ENCODE assay signal across 11 cellular contexts in the genomic region with DNA sequence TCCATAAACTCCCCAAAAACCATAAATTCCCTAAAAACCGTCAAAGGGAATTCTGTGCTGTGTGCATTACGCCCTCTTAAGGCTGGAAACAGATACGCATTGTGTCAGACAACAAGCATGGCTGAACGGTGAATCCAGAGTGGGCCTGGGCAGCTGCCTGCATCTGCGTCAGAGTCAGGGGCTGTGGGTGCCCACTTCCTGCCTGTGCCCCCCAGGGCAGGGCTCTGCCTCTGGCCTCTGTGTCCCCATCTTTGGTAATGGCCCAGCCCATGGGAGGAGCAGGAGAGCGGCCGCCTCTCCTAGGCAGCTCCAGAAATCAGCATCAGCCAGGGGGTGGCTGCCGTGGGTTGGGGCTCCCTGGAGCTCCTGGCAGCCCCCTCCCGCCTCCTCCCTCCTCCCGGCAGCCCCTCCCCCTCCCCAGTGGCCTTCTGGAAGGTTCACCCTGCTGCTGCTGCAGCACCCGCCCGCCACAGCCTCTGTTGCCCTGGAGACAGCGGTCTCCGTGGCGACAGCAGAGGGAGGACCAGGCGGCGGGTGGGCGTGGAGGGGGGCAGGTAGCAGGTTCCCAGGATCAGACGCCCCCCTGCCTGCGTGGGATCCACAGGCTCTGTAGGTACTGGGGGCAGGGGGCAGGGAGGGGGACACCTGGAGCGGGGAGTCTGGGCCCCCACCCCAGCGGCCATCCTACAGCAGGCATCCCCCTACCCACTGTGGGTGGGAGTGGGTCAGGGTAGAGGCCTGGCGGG. TPM values are rescaled to one million over a fixed set of nuclear protein-coding genes. Genes with fewer than 3 reads are reported as not detected.
DNase-seq lines count a peak whose midpoint lies in the region; ATAC-seq and TF ChIP-seq lines count a peak whose summit lies in the region.
"Had no signal": no experiment of that assay in that cellular context is flagged by ENCODE, and none has a peak within 500 bp of the region (broad histone marks: within the 10 kb centered on the region; RNA-seq: fewer than 3 reads in every experiment).

No MANE protein-coding gene starts in this region.

- intact Hi-C loops in OCI-LY7 (cut with micrococcal nuclease; ENCODE audit: unreplicated experiment), result loop anchor here (5.0 kb wide), 1 partner anchor 227 kb away; no protein-coding TSS in a partner anchor
- intact Hi-C loops in activated CD8-positive, alpha-beta T cell treated with anti-CD3 and anti-CD28 coated beads for 36 hours (cut with micrococcal nuclease), result no loop called here

- H3K27me3 Mint-ChIP-seq in activated CD8-positive, alpha-beta T cell treated with anti-CD3 and anti-CD28 coated beads for 36 hours, result peaks cover 21% of the 10 kb centered on the region

- DNase-seq in NCI-H345 (lab: John Stamatoyannopoulos, UW) (peak; percentile 9), NCI-H345 treated with DMSO at 0.1 percent for 48 hours (lab: John Stamatoyannopoulos, UW; ENCODE audit: unreplicated experiment) (no peak), OCI-LY7 (ENCODE audit: low spot score) (peak; percentile 15), epithelial cell of proximal tubule (ENCODE audit: low read depth) (no peak), superior temporal gyrus (ENCODE audit: extremely low spot score) (peak; percentile 67), NCI-H1092 (lab: John Stamatoyannopoulos, UW) (no peak), GM19238 (ENCODE audit: insufficient read length, low spot score) (no peak)
- DNase-seq in activated CD8-positive, alpha-beta T cell treated with anti-CD3 and anti-CD28 coated beads for 36 hours, result no peak

- no peaks in the 10 kb centered on the region for H3K79me2 ChIP-seq in OCI-LY7 (ENCODE audit: insufficient read depth, low read depth, low read length)

- no TSS peak for BruUV-seq in OCI-LY7 (replicated peaks; lab: Mats Ljungman, UMichigan)

- H3K27ac ChIP-seq in OCI-LY7 (ENCODE audit: low read depth, low read length, poor library complexity, severe bottlenecking), result no peak overlapping the region
- H3K27ac ChIP-seq: coronary artery had no signal

- no peaks in the 10 kb centered on the region for H3K4me1 ChIP-seq in OCI-LY7 (ENCODE audit: insufficient read depth, low read length, poor library complexity, severe bottlenecking)

- H3K4me3 ChIP-seq in OCI-LY7 (ENCODE audit: low read depth, low read length, poor library complexity, severe bottlenecking) (no peak overlapping the region), epithelial cell of proximal tubule (ENCODE audit: low read depth, low read length) (no peak overlapping the region)
- H3K4me3 ChIP-seq: coronary artery, mucosa of descending colon had no signal

- POLR2A ChIA-PET in OCI-LY7 (lab: Charles Lee), result no interaction called here
- POLR2A ChIA-PET in activated CD8-positive, alpha-beta T cell treated with anti-CD3 and anti-CD28 coated beads for 36 hours (lab: Charles Lee), result no interaction called here

- no peak overlapping the region for H3K4me3 Mint-ChIP-seq in activated CD8-positive, alpha-beta T cell treated with anti-CD3 and anti-CD28 coated beads for 36 hours
- H3K4me3 Mint-ChIP-seq: IgD-negative memory B cell had no signal

- no peaks in the 10 kb centered on the region for H3K36me3 ChIP-seq in OCI-LY7 (ENCODE audit: insufficient read depth, low read length)

- CTCF ChIA-PET in OCI-LY7 (lab: Charles Lee; ENCODE audit: unreplicated experiment), result no interaction called here
- CTCF ChIA-PET in activated CD8-positive, alpha-beta T cell treated with anti-CD3 and anti-CD28 coated beads for 36 hours (lab: Charles Lee), result no interaction called here

- no peaks in the 10 kb centered on the region for H3K36me3 Mint-ChIP-seq in activated CD8-positive, alpha-beta T cell treated with anti-CD3 and anti-CD28 coated beads for 36 hours (ENCODE audit: low read depth)
- H3K36me3 Mint-ChIP-seq: IgD-negative memory B cell had no signal

- H4K20me1 ChIP-seq in OCI-LY7 (ENCODE audit: insufficient read depth, low read length), result no peaks in the 10 kb centered on the region

- no peak overlapping the region for H3K27ac Mint-ChIP-seq in activated CD8-positive, alpha-beta T cell treated with anti-CD3 and anti-CD28 coated beads for 36 hours

- H3K4me2 ChIP-seq in OCI-LY7 (ENCODE audit: low read length), result no peak overlapping the region

- peaks cover 13% of the 10 kb centered on the region for H3K4me1 Mint-ChIP-seq in activated CD8-positive, alpha-beta T cell treated with anti-CD3 and anti-CD28 coated beads for 36 hours (ENCODE audit: low read depth)

- no peak for ATAC-seq in activated CD8-positive, alpha-beta T cell treated with anti-CD3 and anti-CD28 coated beads for 36 hours
- ATAC-seq: mucosa of descending colon had no signal

- TF ChIP-seq CTCF in OCI-LY7 (conservative IDR thresholded peaks at IDR 0.05; ENCODE audit: low read length) (peak; percentile 74), epithelial cell of proximal tubule (conservative IDR thresholded peaks at IDR 0.05; ENCODE audit: low read depth, low read length) (peak; percentile 53)
- no peak for TF ChIP-seq CTCF in activated CD8-positive, alpha-beta T cell treated with anti-CD3 and anti-CD28 coated beads for 36 hours (IDR thresholded peaks at IDR 0.05)

- H2AFZ ChIP-seq in OCI-LY7 (ENCODE audit: low read length), result no peak overlapping the region

- H3K9me3 Mint-ChIP-seq in activated CD8-positive, alpha-beta T cell treated with anti-CD3 and anti-CD28 coated beads for 36 hours, result no peaks in the 10 kb centered on the region
- H3K9me3 Mint-ChIP-seq: IgD-negative memory B cell had no signal

- no peaks in the 10 kb centered on the region for H3K9me2 ChIP-seq in OCI-LY7 (ENCODE audit: insufficient read depth, low read length)

- no peaks in the 10 kb centered on the region for H3K9me3 ChIP-seq in OCI-LY7 (ENCODE audit: low read length)
- H3K9me3 ChIP-seq: mucosa of descending colon had no signal

RNA-seq across cellular contexts. Expression of a gene that starts 5.9 kb away (rescaled TPM):
- not detected in 2 replicates for total RNA-seq in OCI-LY7 (2014; rRNA removed; shearing (Covaris generic))
- not detected in 2 replicates for total RNA-seq in OCI-LY7 (2022)
- total RNA-seq in epithelial cell of proximal tubule, result 0.69 and 3.6 TPM in 2 replicates
- under 1 TPM in 1 of 2 experiments, not detected in 1; 0.60 TPM for total RNA-seq in activated CD8-positive, alpha-beta T cell treated with anti-CD3 and anti-CD28 coated beads for 36 hours

Comparison
In these comparisons a context has a peak if more than half of its experiments do, and no peak if none do; other contexts are left out.
1. DNase-seq: peak in NCI-H345 (single experiment), OCI-LY7 (single experiment) and superior temporal gyrus (single experiment); none in NCI-H345 treated with DMSO at 0.1 percent for 48 hours (single experiment), epithelial cell of proximal tubule (single experiment), NCI-H1092 (single experiment), GM19238 (single experiment) and activated CD8-positive, alpha-beta T cell treated with anti-CD3 and anti-CD28 coated beads for 36 hours (single experiment).